ENCODE assay signal across 9 cellular contexts in genomic region chr6:108113557-108114519, GRCh38. TPM values are rescaled to one million over a fixed set of nuclear protein-coding genes. Genes with fewer than 3 reads are reported as not detected.
DNase-seq lines count a peak whose midpoint lies in the region; ATAC-seq and TF ChIP-seq lines count a peak whose summit lies in the region.
"Had no signal": no experiment of that assay in that cellular context is flagged by ENCODE, and none has a peak within 500 bp of the region (broad histone marks: within the 10 kb centered on the region; RNA-seq: fewer than 3 reads in every experiment).

No MANE protein-coding gene starts in this region.

- H3K9me3 ChIP-seq in A673 (ENCODE audit: low read depth, low read length, poor library complexity, severe bottlenecking): no peaks in the 10 kb centered on the region
- H3K9me3 ChIP-seq in osteoblast (ENCODE audit: low read depth, low read length): no peaks in the 10 kb centered on the region

- peak overlapping the region; percentile 37 for H3K4me3 ChIP-seq in A673 (ENCODE audit: low read depth, low read length, poor library complexity, severe bottlenecking)
- H3K4me3 ChIP-seq in osteoblast (ENCODE audit: insufficient read depth, low read length): peak overlapping the region; percentile 65

- CTCF ChIA-PET in A673 (lab: Charles Lee) (interaction anchor here (1.3 kb wide), 1 partner anchor 378 kb away, joined by 7 read pairs; no protein-coding TSS in a partner anchor), activated B cell treated with CpG ODN at 0.5 μM for 24 hours (lab: Charles Lee) (interaction anchor here (0.6 to 5.9 kb wide), 9 partner anchors 49 to 416 kb away, joined by 3 to 100 read pairs (median 7); no protein-coding TSS in a partner anchor)

- H3K27me3 ChIP-seq in A673 (replicated peaks; ENCODE audit: insufficient read depth, low read depth, low read length, poor library complexity) (peaks cover 80% of the 10 kb centered on the region), osteoblast (ENCODE audit: insufficient read depth, low read length) (peaks cover 56% of the 10 kb centered on the region)

- POLR2A ChIA-PET in A673 (lab: Charles Lee; ENCODE audit: low non-redundant PET) (no interaction called here), activated B cell treated with CpG ODN at 0.5 μM for 24 hours (lab: Charles Lee) (no interaction called here)

- H3K9me3 Mint-ChIP-seq in activated B cell treated with CpG ODN at 0.5 μM for 24 hours: no peaks in the 10 kb centered on the region

- H3K27ac Mint-ChIP-seq in activated B cell treated with CpG ODN at 0.5 μM for 24 hours: no peak overlapping the region

- H3K4me1 ChIP-seq in A673 (ENCODE audit: insufficient read depth, low read length, poor library complexity, severe bottlenecking): peaks cover 29% of the 10 kb centered on the region
- H3K4me1 ChIP-seq in osteoblast (ENCODE audit: insufficient read depth, low read length): peaks cover 14% of the 10 kb centered on the region

- H3K36me3 ChIP-seq in A673 (ENCODE audit: insufficient read depth, low read length, poor library complexity, severe bottlenecking): no peaks in the 10 kb centered on the region
- H3K36me3 ChIP-seq in osteoblast (ENCODE audit: insufficient read depth, low read length): no peaks in the 10 kb centered on the region

- peak overlapping the region; percentile 92 for H2AFZ ChIP-seq in osteoblast (ENCODE audit: low read length)

- H3K27me3 Mint-ChIP-seq in activated B cell treated with CpG ODN at 0.5 μM for 24 hours: peaks cover 67% of the 10 kb centered on the region

- DNase-seq in A673 (ENCODE audit: low spot score) (peak; percentile 80), G401 (ENCODE audit: low spot score) (peak; percentile 35), NCI-H146 treated with DMSO at 0.1 percent for 48 hours (lab: John Stamatoyannopoulos, UW; ENCODE audit: unreplicated experiment) (peak; percentile 25), activated B cell treated with CpG ODN at 0.5 μM for 24 hours (peak; percentile 25), foreskin melanocyte (peak; percentile 52), osteoblast (ENCODE audit: insufficient read length, low spot score, missing footprints) (peak; percentile 98), NCI-H187 (lab: John Stamatoyannopoulos, UW) (no peak), NCI-H1048 (lab: John Stamatoyannopoulos, UW) (no peak)

- no peaks in the 10 kb centered on the region for H4K20me1 ChIP-seq in osteoblast (ENCODE audit: insufficient read depth, low read length)

- peaks cover 47% of the 10 kb centered on the region for H3K4me1 Mint-ChIP-seq in activated B cell treated with CpG ODN at 0.5 μM for 24 hours

- in situ Hi-C loops in G401 (cut with HindIII; ENCODE audit: low sequenced_read_pairs): no loop called here

- intact Hi-C loops in A673 (cut with micrococcal nuclease; ENCODE audit: unreplicated experiment) (loop anchor here (1.0 to 10.0 kb wide), 4 partner anchors 39 to 961 kb away; no protein-coding TSS in a partner anchor), activated B cell treated with CpG ODN at 0.5 μM for 24 hours (cut with micrococcal nuclease) (loop anchor here (1.0 to 2.0 kb wide), 5 partner anchors 43 to 412 kb away; partner anchors contain the start of gene SNX3)

- peak; percentile 68 for TF ChIP-seq CTCF in A673 (conservative IDR thresholded peaks at IDR 0.05; ENCODE audit: low read depth, low read length)
- TF ChIP-seq CTCF in activated B cell treated with CpG ODN at 0.5 μM for 24 hours (IDR thresholded peaks at IDR 0.05): no peak
- TF ChIP-seq CTCF in osteoblast (IDR thresholded peaks at IDR 0.05; ENCODE audit: extremely low read depth, low read depth, low read length): peak; percentile 54

- peak overlapping the region; percentile 87 for H3K4me2 ChIP-seq in osteoblast (ENCODE audit: insufficient read depth, low read length)

- no TSS peak for BruUV-seq in A673 (replicated peaks; lab: Mats Ljungman, UMichigan)

- peaks cover 1% of the 10 kb centered on the region for H3K36me3 Mint-ChIP-seq in activated B cell treated with CpG ODN at 0.5 μM for 24 hours (ENCODE audit: low read depth)

- H3K27ac ChIP-seq in A673 (ENCODE audit: low read depth, low read length, poor library complexity, severe bottlenecking) (no peak overlapping the region), osteoblast (ENCODE audit: low read depth, low read length) (no peak overlapping the region)

- no peak for ATAC-seq in activated B cell treated with CpG ODN at 0.5 μM for 24 hours (ENCODE audit: low read depth)

- peak overlapping the region; percentile 79 for H3K4me3 Mint-ChIP-seq in activated B cell treated with CpG ODN at 0.5 μM for 24 hours

- H3K79me2 ChIP-seq in osteoblast (ENCODE audit: insufficient read depth, low read length): no peaks in the 10 kb centered on the region

RNA-seq across cellular contexts. Expression of gene OSTM1, which starts 39.3 kb away (rescaled TPM):
- total RNA-seq in A673 (2021) (19.7 and 23.8 TPM in 2 replicates), activated B cell treated with CpG ODN at 0.5 μM for 24 hours (17.6 and 21.4 TPM in 2 replicates), osteoblast (36.5 and 42.3 TPM in 2 replicates)
- 23.0 and 39.2 TPM in 2 replicates for total RNA-seq in G401 (2014; rRNA removed; shearing (Covaris generic))

RNA-seq across cellular contexts. Expression of gene NR2E1, which starts 52.0 kb away (rescaled TPM):
- total RNA-seq in A673 (2021) (not detected in 2 replicates), activated B cell treated with CpG ODN at 0.5 μM for 24 hours (not detected in 2 replicates), osteoblast (not detected in 2 replicates)
- total RNA-seq in G401 (2014; rRNA removed; shearing (Covaris generic)): 0.31 TPM in 1 of 2 replicates, not detected in the other
- total RNA-seq: pulmonary artery endothelial cell had no signal

Comparison
In these comparisons a context has a peak if more than half of its experiments do, and no peak if none do; other contexts are left out.
1. DNase-seq: peak in A673 (single experiment), G401 (single experiment), NCI-H146 treated with DMSO at 0.1 percent for 48 hours (single experiment), activated B cell treated with CpG ODN at 0.5 μM for 24 hours (single experiment), foreskin melanocyte (single experiment) and osteoblast (single experiment); none in NCI-H187 (0 of 2) and NCI-H1048 (single experiment).